Comparison of ENCODE assay signal across 8 cellular contexts in genomic region chr9:36995927-36996471, GRCh38. TPM values are rescaled to one million over a fixed set of nuclear protein-coding genes. Genes with fewer than 3 reads are reported as not detected.
A peak's percentile ranks its signal among the peaks of the same experiment; 100 is the strongest.
DNase-seq lines count a peak whose midpoint lies in the region; ATAC-seq and TF ChIP-seq lines count a peak whose summit lies in the region.

No MANE protein-coding gene starts in this region.

- H3K36me3 ChIP-seq in lower lobe of right lung: no peaks in the 10 kb centered on the region

- H3K27me3 Mint-ChIP-seq in HFFc6 (ENCODE audit: insufficient read depth) (peaks cover 17% of the 10 kb centered on the region), chondrocyte (ENCODE audit: low read depth) (peaks cover 30% of the 10 kb centered on the region)

- ATAC-seq in lower lobe of right lung (peak; percentile 63 to 71), HG03025 (IDR thresholded peaks at IDR 0.05; ENCODE audit: low FRiP score, unreplicated experiment) (no peak)

- no peak overlapping the region for H3K27ac Mint-ChIP-seq in HFFc6
- no peak overlapping the region for H3K27ac Mint-ChIP-seq in chondrocyte (ENCODE audit: unreplicated experiment)

- DNase-seq in DMS53 treated with DMSO at 0.1 percent for 48 hours (lab: John Stamatoyannopoulos, UW; ENCODE audit: unreplicated experiment) (peak; percentile 24), HFFc6 (peak; percentile 65), NCI-H2196 (lab: John Stamatoyannopoulos, UW; ENCODE audit: unreplicated experiment) (peak; percentile 57), chondrocyte (ENCODE audit: low spot score) (no peak), lower lobe of right lung (no peak)
- DNase-seq in stimulated activated CD8-positive, alpha-beta memory T cell treated with anti-CD3 and anti-CD28 coated beads, Interleukin-4, amount 100 ng/mL, for 1 hour (ENCODE audit: low read depth in 2 of 2, low spot score in 1 of 2): peak; percentile 4 to 17

- H3K4me3 ChIP-seq in WI38 (ENCODE audit: low read depth, low read length) (peak overlapping the region; percentile 32), lower lobe of right lung (peak overlapping the region; percentile 25)

- H3K36me3 Mint-ChIP-seq in HFFc6 (ENCODE audit: low read depth) (peaks cover 8% of the 10 kb centered on the region), chondrocyte (ENCODE audit: low read depth) (peaks cover 6% of the 10 kb centered on the region)

- peaks cover 6% of the 10 kb centered on the region for H3K9me3 ChIP-seq in lower lobe of right lung

- TF ChIP-seq CTCF in HFFc6 (IDR thresholded peaks at IDR 0.05) (peak; percentile 83), WI38 (IDR thresholded peaks at IDR 0.05; ENCODE audit: low read depth, low read length) (peak; percentile 69), chondrocyte (IDR thresholded peaks at IDR 0.05) (peak; percentile 76), lower lobe of right lung (IDR thresholded peaks at IDR 0.05) (peak; percentile 44)

- H3K4me1 Mint-ChIP-seq in HFFc6 (ENCODE audit: low read depth) (peaks cover 21% of the 10 kb centered on the region), chondrocyte (ENCODE audit: low read depth) (peaks cover 15% of the 10 kb centered on the region)

- H3K4me1 ChIP-seq in lower lobe of right lung: no peaks in the 10 kb centered on the region

- H3K9me3 Mint-ChIP-seq in HFFc6 (peaks cover 10% of the 10 kb centered on the region), chondrocyte (ENCODE audit: low read depth) (peaks cover 7% of the 10 kb centered on the region)

- H3K4me3 Mint-ChIP-seq in HFFc6: peak overlapping the region; percentile 29; the same call in 1 of the 2 replicates
- peak overlapping the region; percentile 12 for H3K4me3 Mint-ChIP-seq in chondrocyte (ENCODE audit: unreplicated experiment)

- intact Hi-C loops in lower lobe of right lung (cut with DNase I): no loop called here

- H3K27ac ChIP-seq in lower lobe of right lung: no peak overlapping the region

- peaks cover 39% of the 10 kb centered on the region for H3K27me3 ChIP-seq in lower lobe of right lung (ENCODE audit: low read depth)

RNA-seq across cellular contexts. Expression of gene PAX5, which starts 38.1 kb away (rescaled TPM):
- total RNA-seq in HFFc6 (2021; fragmentation: NEBNext Ultra II Directional; extraction: Animal tissue kit (Norgen Biotek cat#: 25700)): not detected
- total RNA-seq in chondrocyte (not detected in 3 replicates), lower lobe of right lung (0.18 TPM)

Comparison
In these comparisons a context has a peak if more than half of its experiments do, and no peak if none do; other contexts are left out.
1. DNase-seq: peak in DMS53 treated with DMSO at 0.1 percent for 48 hours (single experiment), HFFc6 (single experiment), NCI-H2196 (single experiment) and stimulated activated CD8-positive, alpha-beta memory T cell treated with anti-CD3 and anti-CD28 coated beads, Interleukin-4, amount 100 ng/mL, for 1 hour (2 of 2); none in chondrocyte (single experiment) and lower lobe of right lung (single experiment).
2. Peak in every context shown above with its lines, with median percentiles within 50 percentile points of each other: CTCF ChIP-seq.